ENCODE assay signal across 9 cellular contexts in genomic region chr3:131083190-131083863, GRCh38. TPM values are rescaled to one million over a fixed set of nuclear protein-coding genes. Genes with fewer than 3 reads are reported as not detected.
DNase-seq lines count a peak whose midpoint lies in the region; ATAC-seq and TF ChIP-seq lines count a peak whose summit lies in the region.
"Had no signal": no experiment of that assay in that cellular context is flagged by ENCODE, and none has a peak within 500 bp of the region (broad histone marks: within the 10 kb centered on the region; RNA-seq: fewer than 3 reads in every experiment).

No MANE protein-coding gene starts in this region.

- H3K27ac Mint-ChIP-seq in Calu3 (ENCODE audit: unreplicated experiment) (no peak overlapping the region), type B pancreatic cell (no peak overlapping the region)
- H3K27ac Mint-ChIP-seq in activated CD8-positive, alpha-beta T cell treated with anti-CD3 and anti-CD28 coated beads for 36 hours: no peak overlapping the region
- H3K27ac Mint-ChIP-seq in activated naive CD8-positive, alpha-beta T cell treated with anti-CD3 and anti-CD28 coated beads, Interleukin-2, amount 50 U/mL, for 24 hours: no peak overlapping the region
- H3K27ac Mint-ChIP-seq: naive B cell had no signal

- no peaks in the 10 kb centered on the region for H3K27me3 Mint-ChIP-seq in Calu3 (ENCODE audit: unreplicated experiment)
- no peaks in the 10 kb centered on the region for H3K27me3 Mint-ChIP-seq in activated CD8-positive, alpha-beta T cell treated with anti-CD3 and anti-CD28 coated beads for 36 hours
- no peaks in the 10 kb centered on the region for H3K27me3 Mint-ChIP-seq in activated naive CD8-positive, alpha-beta T cell treated with anti-CD3 and anti-CD28 coated beads, Interleukin-2, amount 50 U/mL, for 24 hours
- H3K27me3 Mint-ChIP-seq in type B pancreatic cell: no peaks in the 10 kb centered on the region
- H3K27me3 Mint-ChIP-seq: naive B cell had no signal

- CTCF ChIA-PET in Calu3 (lab: Charles Lee): no interaction called here
- CTCF ChIA-PET in activated CD8-positive, alpha-beta T cell treated with anti-CD3 and anti-CD28 coated beads for 36 hours (lab: Charles Lee): no interaction called here

- DNase-seq in Calu3 (peak; percentile 48), NCI-H146 treated with DMSO at 0.1 percent for 48 hours (lab: John Stamatoyannopoulos, UW; ENCODE audit: unreplicated experiment) (peak; percentile 58), astrocyte of the spinal cord (ENCODE audit: low read depth, low spot score) (peak; percentile 28), middle frontal gyrus (ENCODE audit: extremely low spot score, low spot score) (peak; percentile 87), type B pancreatic cell (ENCODE audit: extremely low spot score, unreplicated experiment) (no peak)
- no peak for DNase-seq in activated CD8-positive, alpha-beta T cell treated with anti-CD3 and anti-CD28 coated beads for 36 hours
- DNase-seq in activated naive CD8-positive, alpha-beta T cell treated with anti-CD3 and anti-CD28 coated beads, Interleukin-2, amount 50 U/mL, for 24 hours: no peak
- DNase-seq: naive B cell had no signal

- H3K9me3 Mint-ChIP-seq in Calu3 (ENCODE audit: low read depth, unreplicated experiment) (no peaks in the 10 kb centered on the region), type B pancreatic cell (no peaks in the 10 kb centered on the region)
- H3K9me3 Mint-ChIP-seq in activated CD8-positive, alpha-beta T cell treated with anti-CD3 and anti-CD28 coated beads for 36 hours: no peaks in the 10 kb centered on the region
- H3K9me3 Mint-ChIP-seq in activated naive CD8-positive, alpha-beta T cell treated with anti-CD3 and anti-CD28 coated beads, Interleukin-2, amount 50 U/mL, for 24 hours: no peaks in the 10 kb centered on the region
- H3K9me3 Mint-ChIP-seq: naive B cell had no signal

- in situ Hi-C loops in astrocyte of the spinal cord (cut with HindIII; ENCODE audit: low sequenced_read_pairs): no loop called here

- POLR2A ChIA-PET in activated CD8-positive, alpha-beta T cell treated with anti-CD3 and anti-CD28 coated beads for 36 hours (lab: Charles Lee): no interaction called here

- no peak overlapping the region for H3K4me3 ChIP-seq in astrocyte of the spinal cord (ENCODE audit: low read depth, low read length)

- no TSS peak for BruUV-seq in Calu3 (replicated peaks; lab: Mats Ljungman, UMichigan)

- no peaks in the 10 kb centered on the region for H3K36me3 Mint-ChIP-seq in Calu3 (ENCODE audit: insufficient read depth, unreplicated experiment)
- no peaks in the 10 kb centered on the region for H3K36me3 Mint-ChIP-seq in activated CD8-positive, alpha-beta T cell treated with anti-CD3 and anti-CD28 coated beads for 36 hours (ENCODE audit: low read depth)
- no peaks in the 10 kb centered on the region for H3K36me3 Mint-ChIP-seq in activated naive CD8-positive, alpha-beta T cell treated with anti-CD3 and anti-CD28 coated beads, Interleukin-2, amount 50 U/mL, for 24 hours (ENCODE audit: low read depth)
- no peaks in the 10 kb centered on the region for H3K36me3 Mint-ChIP-seq in type B pancreatic cell
- H3K36me3 Mint-ChIP-seq: naive B cell had no signal

- TF ChIP-seq CTCF in Calu3 (IDR thresholded peaks at IDR 0.05; ENCODE audit: unreplicated experiment) (no peak), astrocyte of the spinal cord (IDR thresholded peaks at IDR 0.05; ENCODE audit: low read depth, low read length) (no peak), type B pancreatic cell (conservative IDR thresholded peaks at IDR 0.05) (no peak)
- no peak for TF ChIP-seq CTCF in activated CD8-positive, alpha-beta T cell treated with anti-CD3 and anti-CD28 coated beads for 36 hours (IDR thresholded peaks at IDR 0.05)

- peaks cover 9% of the 10 kb centered on the region for H3K4me1 Mint-ChIP-seq in Calu3 (ENCODE audit: low read depth, unreplicated experiment)
- H3K4me1 Mint-ChIP-seq in activated CD8-positive, alpha-beta T cell treated with anti-CD3 and anti-CD28 coated beads for 36 hours (ENCODE audit: low read depth): peaks cover 2% of the 10 kb centered on the region
- peaks cover 2% of the 10 kb centered on the region for H3K4me1 Mint-ChIP-seq in activated naive CD8-positive, alpha-beta T cell treated with anti-CD3 and anti-CD28 coated beads, Interleukin-2, amount 50 U/mL, for 24 hours
- peaks cover 12% of the 10 kb centered on the region for H3K4me1 Mint-ChIP-seq in type B pancreatic cell (ENCODE audit: unreplicated experiment)
- H3K4me1 Mint-ChIP-seq: naive B cell had no signal

- ATAC-seq in activated CD8-positive, alpha-beta T cell treated with anti-CD3 and anti-CD28 coated beads for 36 hours: no peak
- no peak for ATAC-seq in activated naive CD8-positive, alpha-beta T cell treated with anti-CD3 and anti-CD28 coated beads, Interleukin-2, amount 50 U/mL, for 24 hours
- ATAC-seq in GM18858 (IDR thresholded peaks at IDR 0.05; ENCODE audit: unreplicated experiment): no peak

- intact Hi-C loops in Calu3 (cut with micrococcal nuclease; ENCODE audit: unreplicated experiment): no loop called here
- intact Hi-C loops in activated CD8-positive, alpha-beta T cell treated with anti-CD3 and anti-CD28 coated beads for 36 hours (cut with micrococcal nuclease): no loop called here

- no peak overlapping the region for H3K4me3 Mint-ChIP-seq in Calu3 (ENCODE audit: low read depth, unreplicated experiment)
- H3K4me3 Mint-ChIP-seq in activated CD8-positive, alpha-beta T cell treated with anti-CD3 and anti-CD28 coated beads for 36 hours: no peak overlapping the region
- H3K4me3 Mint-ChIP-seq in activated naive CD8-positive, alpha-beta T cell treated with anti-CD3 and anti-CD28 coated beads, Interleukin-2, amount 50 U/mL, for 24 hours: no peak overlapping the region
- H3K4me3 Mint-ChIP-seq in type B pancreatic cell: no peak overlapping the region
- H3K4me3 Mint-ChIP-seq: naive B cell had no signal

RNA-seq across cellular contexts. Expression of gene NEK11, which starts 56.6 kb away (rescaled TPM):
- 19.9 and 23.9 TPM in 2 replicates for total RNA-seq in Calu3 (2022)
- total RNA-seq in activated CD8-positive, alpha-beta T cell treated with anti-CD3 and anti-CD28 coated beads for 36 hours: 1 to 10 TPM; 1.2 to 1.6 TPM
- total RNA-seq in type B pancreatic cell (ENCODE audit: low replicate concordance): 5.7 and 13.8 TPM in 2 replicates

RNA-seq across cellular contexts. Expression of gene ASTE1, which starts 56.7 kb away (rescaled TPM):
- total RNA-seq in Calu3 (2022) (12.1 and 12.5 TPM in 2 replicates), type B pancreatic cell (ENCODE audit: low replicate concordance) (8.4 and 11.4 TPM in 2 replicates)
- total RNA-seq in activated CD8-positive, alpha-beta T cell treated with anti-CD3 and anti-CD28 coated beads for 36 hours: 10 to 100 TPM in 1 of 2 experiments, 1 to 10 TPM in 1; 8.5 to 10.3 TPM

Comparison
In these comparisons a context has a peak if more than half of its experiments do, and no peak if none do; other contexts are left out.
1. DNase-seq: peak in Calu3 (single experiment), NCI-H146 treated with DMSO at 0.1 percent for 48 hours (single experiment), astrocyte of the spinal cord (single experiment) and middle frontal gyrus (single experiment); none in activated CD8-positive, alpha-beta T cell treated with anti-CD3 and anti-CD28 coated beads for 36 hours (single experiment), activated naive CD8-positive, alpha-beta T cell treated with anti-CD3 and anti-CD28 coated beads, Interleukin-2, amount 50 U/mL, for 24 hours (single experiment) and type B pancreatic cell (single experiment).